In genomic region chr11:120985718-120986569, GRCh38 we compare ENCODE assay signal across 8 cellular contexts. TPM values are rescaled to one million over a fixed set of nuclear protein-coding genes. Genes with fewer than 3 reads are reported as not detected.
DNase-seq lines count a peak whose midpoint lies in the region; ATAC-seq and TF ChIP-seq lines count a peak whose summit lies in the region.

No MANE protein-coding gene starts in this region.

- in situ Hi-C loops in ACHN (cut with HindIII; ENCODE audit: low pct_ligation_motif_present, low pct_unique_long_range_greater_than_20kb, low sequenced_read_pairs) = no loop called here

- no peaks in the 10 kb centered on the region for H3K9me3 Mint-ChIP-seq in activated CD4-positive, alpha-beta memory T cell treated with anti-CD3 and anti-CD28 coated beads for 36 hours
- H3K9me3 Mint-ChIP-seq in endodermal cell = no peaks in the 10 kb centered on the region

- no peaks in the 10 kb centered on the region for H3K27me3 ChIP-seq in endodermal cell (ENCODE audit: control insufficient read depth, insufficient read depth, low read length, poor library complexity, severe bottlenecking)

- no peak overlapping the region for H3K9ac ChIP-seq in endodermal cell (ENCODE audit: extremely low read depth, low read length, poor library complexity, severe bottlenecking)

- intact Hi-C loops in activated CD4-positive, alpha-beta memory T cell treated with anti-CD3 and anti-CD28 coated beads for 36 hours (cut with micrococcal nuclease) = no loop called here
- intact Hi-C loops in mucosa of descending colon (cut with DNase I, micrococcal nuclease) = no loop called here

- no peak overlapping the region for H3K27ac Mint-ChIP-seq in activated CD4-positive, alpha-beta memory T cell treated with anti-CD3 and anti-CD28 coated beads for 36 hours
- no peak overlapping the region for H3K27ac Mint-ChIP-seq in endodermal cell

- H3K4me3 Mint-ChIP-seq in activated CD4-positive, alpha-beta memory T cell treated with anti-CD3 and anti-CD28 coated beads for 36 hours = peak overlapping the region; percentile 47
- H3K4me3 Mint-ChIP-seq in endodermal cell = peak overlapping the region; percentile 51

- POLR2A ChIA-PET in activated CD4-positive, alpha-beta memory T cell treated with anti-CD3 and anti-CD28 coated beads for 36 hours (lab: Charles Lee) = no interaction called here

- peak overlapping the region; percentile 68 for H3K4me3 ChIP-seq in endodermal cell (ENCODE audit: low read length)
- H3K4me3 ChIP-seq in mucosa of descending colon = no peak overlapping the region

- CTCF ChIA-PET in activated CD4-positive, alpha-beta memory T cell treated with anti-CD3 and anti-CD28 coated beads for 36 hours (lab: Charles Lee) = interaction anchor here (0.6 to 1.4 kb wide), 2 partner anchors 41 to 54 kb away, joined by 3 to 5 read pairs; no protein-coding TSS in a partner anchor

- H3K36me3 Mint-ChIP-seq in activated CD4-positive, alpha-beta memory T cell treated with anti-CD3 and anti-CD28 coated beads for 36 hours = no peaks in the 10 kb centered on the region
- H3K36me3 Mint-ChIP-seq in endodermal cell (ENCODE audit: low read depth) = no peaks in the 10 kb centered on the region

- peak; percentile 50 for ATAC-seq in GM18502 (IDR thresholded peaks at IDR 0.05; ENCODE audit: poor library complexity, unreplicated experiment)
- ATAC-seq in mucosa of descending colon = peak; percentile 87
- peak; percentile 82 for ATAC-seq in stimulated activated naive CD8-positive, alpha-beta T cell treated with anti-CD3 and anti-CD28 coated beads, Interleukin-15, Interleukin-2, amounts not matched to agents 100 U/mL and 50 U/mL, for 24 hours
- ATAC-seq in GM21447 (IDR thresholded peaks at IDR 0.05; ENCODE audit: unreplicated experiment) = no peak

- H3K4me1 ChIP-seq in endodermal cell (ENCODE audit: control insufficient read depth, insufficient read depth, low read length) (no peaks in the 10 kb centered on the region), mucosa of descending colon (ENCODE audit: low read depth) (peaks cover 3% of the 10 kb centered on the region)

- H3K27ac ChIP-seq in endodermal cell (ENCODE audit: low read depth, low read length) = no peak overlapping the region

- H3K27me3 Mint-ChIP-seq in activated CD4-positive, alpha-beta memory T cell treated with anti-CD3 and anti-CD28 coated beads for 36 hours = peaks cover 9% of the 10 kb centered on the region
- no peaks in the 10 kb centered on the region for H3K27me3 Mint-ChIP-seq in endodermal cell (ENCODE audit: insufficient read depth)

- 10 to 17% methylated on average over 16 to 72 of the region's 72 CpGs for WGBS in endodermal cell (ENCODE audit: insufficient coverage in 1 of 2, insufficient read length in 1 of 2), 2 experiments

- no peaks in the 10 kb centered on the region for H3K36me3 ChIP-seq in endodermal cell (ENCODE audit: control insufficient read depth, insufficient read depth, low read length)
- H3K36me3 ChIP-seq in mucosa of descending colon (ENCODE audit: low read depth) = no peaks in the 10 kb centered on the region

- TF ChIP-seq CTCF in endodermal cell (conservative IDR thresholded peaks at IDR 0.05) = peak; percentile 69
- TF ChIP-seq CTCF in mucosa of descending colon (IDR thresholded peaks at IDR 0.05) = no peak

- peak; percentile 46 for DNase-seq in ACHN
- DNase-seq in NCI-H1092 treated with DMSO at 0.1 percent for 48 hours (lab: John Stamatoyannopoulos, UW) = peak; percentile 47
- peak; percentile 65 for DNase-seq in activated CD4-positive, alpha-beta memory T cell treated with anti-CD3 and anti-CD28 coated beads for 36 hours
- peak; percentile 87 for DNase-seq in endodermal cell
- DNase-seq in mucosa of descending colon = peak; percentile 45 to 65 (median 46)
- peak; percentile 47 for DNase-seq in stimulated activated naive CD8-positive, alpha-beta T cell treated with anti-CD3 and anti-CD28 coated beads, Interleukin-15, Interleukin-2, amounts not matched to agents 100 U/mL and 50 U/mL, for 24 hours

- peaks cover 7% of the 10 kb centered on the region for H3K4me1 Mint-ChIP-seq in activated CD4-positive, alpha-beta memory T cell treated with anti-CD3 and anti-CD28 coated beads for 36 hours (ENCODE audit: low read depth)
- H3K4me1 Mint-ChIP-seq in endodermal cell = peaks cover 27% of the 10 kb centered on the region

- H3K9me3 ChIP-seq in endodermal cell (ENCODE audit: control insufficient read depth, low read length) = no peaks in the 10 kb centered on the region
- H3K9me3 ChIP-seq in mucosa of descending colon = no peaks in the 10 kb centered on the region

RNA-seq across cellular contexts. Expression of gene TBCEL, which starts 38.0 kb away (rescaled TPM):
- 1 to 10 TPM; 6.0 to 6.7 TPM for total RNA-seq in activated CD4-positive, alpha-beta memory T cell treated with anti-CD3 and anti-CD28 coated beads for 36 hours
- total RNA-seq in endodermal cell (10 to 100 TPM; 23.5 to 26.1 TPM), mucosa of descending colon (10 to 100 TPM; 11.7 to 36.5 (median 12.8) TPM)
- 9.7 TPM for polyA plus RNA-seq in endodermal cell (2013, experiment 1 of 2)
- 10.4 TPM for polyA plus RNA-seq in endodermal cell (2013, experiment 2 of 2)
